In the genomic region with DNA sequence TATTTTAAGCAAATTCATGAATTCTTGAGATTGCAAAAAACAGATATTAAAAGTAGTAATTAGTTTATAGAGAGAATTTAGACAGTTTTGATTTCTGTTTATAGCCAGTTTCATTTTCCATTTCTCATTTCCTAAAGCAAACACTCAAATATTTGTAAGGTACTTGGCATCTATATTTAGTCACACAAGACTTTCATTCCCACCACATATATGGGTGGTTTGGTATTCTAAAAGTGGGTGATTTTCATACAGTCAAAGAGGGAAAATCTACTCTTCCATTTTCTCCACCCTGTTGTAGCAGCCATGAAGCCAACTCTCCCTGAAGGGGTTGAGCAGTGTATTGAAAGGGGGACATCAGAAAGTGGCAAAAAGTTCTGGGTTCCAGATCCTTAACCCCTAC, we compare ENCODE assay signal across 16 cellular contexts.
DNase-seq lines count a peak whose midpoint lies in the region; ATAC-seq and TF ChIP-seq lines count a peak whose summit lies in the region.
"Had no signal": no experiment of that assay in that cellular context is flagged by ENCODE, and none has a peak within 500 bp of the region (broad histone marks: within the 10 kb centered on the region; RNA-seq: fewer than 3 reads in every experiment).

No MANE protein-coding gene starts in this region.

- no peak overlapping the region for H3K27ac ChIP-seq in mesendoderm (ENCODE audit: low read depth, low read length)
- H3K27ac ChIP-seq: brain microvascular endothelial cell, Peyer's patch had no signal

- no peak overlapping the region for H2BK15ac ChIP-seq in mesendoderm (replicated peaks; ENCODE audit: low read depth)

- no peak overlapping the region for H3K23ac ChIP-seq in mesendoderm (ENCODE audit: low read length)

- H2BK120ac ChIP-seq in mesendoderm (ENCODE audit: low read depth, low read length), result no peak overlapping the region

- ATAC-seq in GM21381 (IDR thresholded peaks at IDR 0.05; ENCODE audit: unreplicated experiment) (peak; percentile 72), HG03354 (IDR thresholded peaks at IDR 0.05; ENCODE audit: poor library complexity, severe bottlenecking, unreplicated experiment) (peak; percentile 49)
- ATAC-seq: left lobe of liver had no signal

- H4K5ac ChIP-seq in mesendoderm (ENCODE audit: low read length), result no peak overlapping the region

- H2BK5ac ChIP-seq in mesendoderm (ENCODE audit: low read length), result no peak overlapping the region

- no peaks in the 10 kb centered on the region for H3K79me2 ChIP-seq in mesendoderm (ENCODE audit: control insufficient read depth, insufficient read depth, low read length)

- H3K27me3 Mint-ChIP-seq in activated naive CD8-positive, alpha-beta T cell, result no peaks in the 10 kb centered on the region
- no peaks in the 10 kb centered on the region for H3K27me3 Mint-ChIP-seq in activated naive CD8-positive, alpha-beta T cell treated with anti-CD3 and anti-CD28 coated beads for 36 hours
- H3K27me3 Mint-ChIP-seq in stimulated activated naive CD8-positive, alpha-beta T cell treated with anti-CD3 and anti-CD28 coated beads, Interleukin-15, Interleukin-2, amounts not matched to agents 100 ng/mL and 50 ng/mL, for 24 hours, result no peaks in the 10 kb centered on the region

- H3K4me2 ChIP-seq in mesendoderm (ENCODE audit: low read length), result no peak overlapping the region
- H3K4me2 ChIP-seq: smooth muscle cell had no signal

- H3K56ac ChIP-seq in mesendoderm (ENCODE audit: low read length), result no peak overlapping the region

- H3K36me3 ChIP-seq in mesendoderm (ENCODE audit: control insufficient read depth, insufficient read depth, low read length), result no peaks in the 10 kb centered on the region
- H3K36me3 ChIP-seq: brain microvascular endothelial cell, Peyer's patch had no signal

- H4K8ac ChIP-seq in mesendoderm (ENCODE audit: low read depth, low read length), result no peak overlapping the region

- no peak overlapping the region for H3K18ac ChIP-seq in mesendoderm (ENCODE audit: low read length)

- H3K36me3 Mint-ChIP-seq in activated naive CD8-positive, alpha-beta T cell, result peaks cover 9% of the 10 kb centered on the region
- no peaks in the 10 kb centered on the region for H3K36me3 Mint-ChIP-seq in activated naive CD8-positive, alpha-beta T cell treated with anti-CD3 and anti-CD28 coated beads for 36 hours
- H3K36me3 Mint-ChIP-seq in stimulated activated naive CD8-positive, alpha-beta T cell treated with anti-CD3 and anti-CD28 coated beads, Interleukin-15, Interleukin-2, amounts not matched to agents 100 ng/mL and 50 ng/mL, for 24 hours (ENCODE audit: low read depth), result peaks cover 14% of the 10 kb centered on the region

- H3K27me3 ChIP-seq in mesendoderm (ENCODE audit: insufficient read depth, low read length, poor library complexity), result no peaks in the 10 kb centered on the region
- H3K27me3 ChIP-seq: brain microvascular endothelial cell, Peyer's patch had no signal

- no peak for TF ChIP-seq POLR2A in erythroblast (IDR thresholded peaks at IDR 0.05; ENCODE audit: low read length)

- H3K4me3 ChIP-seq in mesendoderm (ENCODE audit: low read length), result no peak overlapping the region
- H3K4me3 ChIP-seq: Peyer's patch, smooth muscle cell had no signal

- H2AK5ac ChIP-seq in mesendoderm (ENCODE audit: low read length), result no peak overlapping the region

- H3K4me3 Mint-ChIP-seq in activated naive CD8-positive, alpha-beta T cell, result peak overlapping the region; percentile 25
- no peak overlapping the region for H3K4me3 Mint-ChIP-seq in activated naive CD8-positive, alpha-beta T cell treated with anti-CD3 and anti-CD28 coated beads for 36 hours
- H3K4me3 Mint-ChIP-seq in stimulated activated naive CD8-positive, alpha-beta T cell treated with anti-CD3 and anti-CD28 coated beads, Interleukin-15, Interleukin-2, amounts not matched to agents 100 ng/mL and 50 ng/mL, for 24 hours, result peak overlapping the region; percentile 67

- peak overlapping the region; percentile 77 for H3K27ac Mint-ChIP-seq in activated naive CD8-positive, alpha-beta T cell
- no peak overlapping the region for H3K27ac Mint-ChIP-seq in activated naive CD8-positive, alpha-beta T cell treated with anti-CD3 and anti-CD28 coated beads for 36 hours
- peak overlapping the region; percentile 85 for H3K27ac Mint-ChIP-seq in stimulated activated naive CD8-positive, alpha-beta T cell treated with anti-CD3 and anti-CD28 coated beads, Interleukin-15, Interleukin-2, amounts not matched to agents 100 ng/mL and 50 ng/mL, for 24 hours

- H3K9me3 Mint-ChIP-seq in activated naive CD8-positive, alpha-beta T cell (ENCODE audit: low read depth), result no peaks in the 10 kb centered on the region
- H3K9me3 Mint-ChIP-seq in activated naive CD8-positive, alpha-beta T cell treated with anti-CD3 and anti-CD28 coated beads for 36 hours, result no peaks in the 10 kb centered on the region
- H3K9me3 Mint-ChIP-seq in stimulated activated naive CD8-positive, alpha-beta T cell treated with anti-CD3 and anti-CD28 coated beads, Interleukin-15, Interleukin-2, amounts not matched to agents 100 ng/mL and 50 ng/mL, for 24 hours, result peaks cover 3% of the 10 kb centered on the region

- no peak overlapping the region for H3K9ac ChIP-seq in mesendoderm (ENCODE audit: low read length)

- H3K4me1 Mint-ChIP-seq in activated naive CD8-positive, alpha-beta T cell (ENCODE audit: low read depth), result peaks cover 23% of the 10 kb centered on the region
- H3K4me1 Mint-ChIP-seq in activated naive CD8-positive, alpha-beta T cell treated with anti-CD3 and anti-CD28 coated beads for 36 hours, result peaks cover 13% of the 10 kb centered on the region
- H3K4me1 Mint-ChIP-seq in stimulated activated naive CD8-positive, alpha-beta T cell treated with anti-CD3 and anti-CD28 coated beads, Interleukin-15, Interleukin-2, amounts not matched to agents 100 ng/mL and 50 ng/mL, for 24 hours (ENCODE audit: low read depth), result peaks cover 40% of the 10 kb centered on the region

- H3K79me1 ChIP-seq in mesendoderm (ENCODE audit: low read length), result no peaks in the 10 kb centered on the region

- H3K4ac ChIP-seq in mesendoderm (ENCODE audit: low read depth, low read length), result no peak overlapping the region

- no peak for DNase-seq in activated naive CD8-positive, alpha-beta T cell treated with anti-CD3 and anti-CD28 coated beads for 36 hours
- DNase-seq in HuH-7.5 (ENCODE audit: low spot score), result no peak
- DNase-seq in mesendoderm, result no peak
- no peak for DNase-seq in erythroblast (lab: John Stamatoyannopoulos, UW)
- DNase-seq: activated CD4-positive, CD25-positive, alpha-beta regulatory T cell treated with anti-CD3 and anti-CD28 coated beads, Interleukin-2, amount 50 U/mL, for 72 hours; brain microvascular endothelial cell; Calu3; effector CD8-positive, alpha-beta T cell; NCI-H1930; Peyer's patch had no signal

- H3K4me1 ChIP-seq in mesendoderm (ENCODE audit: control insufficient read depth, low read depth, low read length), result no peaks in the 10 kb centered on the region
- H3K4me1 ChIP-seq: Peyer's patch had no signal
